Comparison of ENCODE assay signal across 1 cellular context in the genomic region with DNA sequence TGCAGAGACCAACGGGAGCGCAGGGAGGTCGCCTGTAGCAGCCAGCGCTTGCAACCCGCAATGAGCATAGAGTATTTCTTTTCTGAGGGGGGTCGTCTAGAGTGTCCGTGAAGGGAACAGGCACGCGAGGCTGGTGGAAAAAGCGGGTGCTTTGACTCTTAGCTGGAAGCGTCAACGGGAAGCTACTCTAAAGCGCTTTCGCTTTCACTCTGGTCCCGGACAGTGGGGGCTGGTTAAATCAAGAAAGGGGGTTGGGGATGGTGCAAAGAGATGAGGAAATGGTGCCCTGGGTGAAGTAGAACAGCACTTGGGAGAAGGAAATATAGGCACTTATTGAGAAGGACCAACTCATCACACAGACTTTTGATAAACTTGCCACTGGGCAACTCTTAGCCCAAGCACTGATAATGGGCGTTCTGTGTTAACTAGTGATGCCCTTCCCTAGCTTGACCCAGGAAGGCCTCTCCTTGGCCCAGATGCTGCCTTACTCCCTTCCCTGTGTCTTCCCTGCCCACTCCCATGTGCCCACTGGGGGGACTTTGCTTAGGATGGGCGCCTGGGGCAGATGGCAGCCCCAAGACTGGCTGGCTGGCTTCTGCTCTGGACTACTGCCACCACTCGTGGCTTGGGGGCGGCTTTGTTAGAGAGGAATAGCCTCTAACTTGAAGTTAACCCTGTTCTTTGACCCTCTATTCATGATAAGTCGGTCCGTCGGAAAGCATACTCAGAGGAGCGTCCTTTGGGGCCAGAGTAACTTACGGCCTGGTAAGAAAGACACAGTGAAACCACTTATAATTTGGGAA.
TF ChIP-seq lines count a peak whose summit lies in the region.

No MANE protein-coding gene starts in this region.

TF ChIP-seq in WTC11, 78 proteins besides CTCF, POLR2A, EP300 and RAD21 (continued from another document):
- TF ChIP-seq, protein P1, sequence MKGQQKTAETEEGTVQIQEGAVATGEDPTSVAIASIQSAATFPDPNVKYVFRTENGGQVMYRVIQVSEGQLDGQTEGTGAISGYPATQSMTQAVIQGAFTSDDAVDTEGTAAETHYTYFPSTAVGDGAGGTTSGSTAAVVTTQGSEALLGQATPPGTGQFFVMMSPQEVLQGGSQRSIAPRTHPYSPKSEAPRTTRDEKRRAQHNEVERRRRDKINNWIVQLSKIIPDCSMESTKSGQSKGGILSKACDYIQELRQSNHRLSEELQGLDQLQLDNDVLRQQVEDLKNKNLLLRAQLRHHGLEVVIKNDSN (CRISPR knock-in tag; IDR thresholded peaks at IDR 0.05) = no peak
- TF ChIP-seq GRHL2 (CRISPR knock-in tag; IDR thresholded peaks at IDR 0.05; ENCODE audit: insufficient replicate concordance, severe bottlenecking) (no peak), SOX15 (CRISPR knock-in tag; IDR thresholded peaks at IDR 0.05) (no peak), KAT7 (CRISPR knock-in tag; IDR thresholded peaks at IDR 0.05; ENCODE audit: borderline replicate concordance) (no peak)
- TF ChIP-seq, protein P2, sequence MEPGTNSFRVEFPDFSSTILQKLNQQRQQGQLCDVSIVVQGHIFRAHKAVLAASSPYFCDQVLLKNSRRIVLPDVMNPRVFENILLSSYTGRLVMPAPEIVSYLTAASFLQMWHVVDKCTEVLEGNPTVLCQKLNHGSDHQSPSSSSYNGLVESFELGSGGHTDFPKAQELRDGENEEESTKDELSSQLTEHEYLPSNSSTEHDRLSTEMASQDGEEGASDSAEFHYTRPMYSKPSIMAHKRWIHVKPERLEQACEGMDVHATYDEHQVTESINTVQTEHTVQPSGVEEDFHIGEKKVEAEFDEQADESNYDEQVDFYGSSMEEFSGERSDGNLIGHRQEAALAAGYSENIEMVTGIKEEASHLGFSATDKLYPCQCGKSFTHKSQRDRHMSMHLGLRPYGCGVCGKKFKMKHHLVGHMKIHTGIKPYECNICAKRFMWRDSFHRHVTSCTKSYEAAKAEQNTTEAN (CRISPR knock-in tag; IDR thresholded peaks at IDR 0.05) = no peak
